Comparison of ENCODE assay signal across 1 cellular context in genomic region chr16:25031441-25032307, GRCh38.
TF ChIP-seq lines count a peak whose summit lies in the region.

No MANE protein-coding gene starts in this region.

TF ChIP-seq in HepG2, 621 proteins besides CTCF, POLR2A, EP300 and RAD21 (continued from another document and continues in another):
- TF ChIP-seq ZNF512 (CRISPR knock-in tag; IDR thresholded peaks at IDR 0.05), result peak; percentile 71; the same call in 1 of the 2 replicates
- TF ChIP-seq AKNA (CRISPR knock-in tag; IDR thresholded peaks at IDR 0.05; ENCODE audit: borderline replicate concordance), result no peak
- no peak for TF ChIP-seq NONO (IDR thresholded peaks at IDR 0.05)
- TF ChIP-seq NONO (CRISPR knock-in tag; conservative IDR thresholded peaks at IDR 0.05), result peak; percentile 71
- TF ChIP-seq MLX (CRISPR knock-in tag; IDR thresholded peaks at IDR 0.05), result no peak; the same call in 1 of the 2 replicates
- no peak for TF ChIP-seq ZNF816 (CRISPR knock-in tag; IDR thresholded peaks at IDR 0.05; ENCODE audit: borderline replicate concordance)
- no peak for TF ChIP-seq TMF1 (CRISPR knock-in tag; IDR thresholded peaks at IDR 0.05; ENCODE audit: low read depth)
- TF ChIP-seq KLF12 (CRISPR knock-in tag; IDR thresholded peaks at IDR 0.05; ENCODE audit: borderline replicate concordance), result no peak
- TF ChIP-seq HDAC6 (IDR thresholded peaks at IDR 0.05; ENCODE audit: low read depth, low read length), result no peak
- TF ChIP-seq GPN1 (CRISPR knock-in tag; IDR thresholded peaks at IDR 0.05; ENCODE audit: borderline replicate concordance), result no peak
- TF ChIP-seq ZSCAN21 (CRISPR knock-in tag; IDR thresholded peaks at IDR 0.05; ENCODE audit: borderline replicate concordance), result no peak
- no peak; the same call in 1 of the 2 replicates for TF ChIP-seq MXD1 (CRISPR knock-in tag; IDR thresholded peaks at IDR 0.05)
- TF ChIP-seq ZNF274 (CRISPR knock-in tag; IDR thresholded peaks at IDR 0.05), result peak; percentile 77
- TF ChIP-seq CBFB (CRISPR knock-in tag; IDR thresholded peaks at IDR 0.05), result no peak
- no peak for TF ChIP-seq ZNF644 (CRISPR knock-in tag; IDR thresholded peaks at IDR 0.05; ENCODE audit: low read depth)
- TF ChIP-seq SOX6 (IDR thresholded peaks at IDR 0.05), result no peak
- peak; percentile 12 for TF ChIP-seq SOX6 (CRISPR knock-in tag; IDR thresholded peaks at IDR 0.05)
- TF ChIP-seq MAF1 (CRISPR knock-in tag; IDR thresholded peaks at IDR 0.05; ENCODE audit: borderline replicate concordance), result no peak
- TF ChIP-seq ZNF136 (CRISPR knock-in tag; IDR thresholded peaks at IDR 0.05; ENCODE audit: low read depth), result peak; percentile 94; the same call in 1 of the 2 replicates
- TF ChIP-seq PBX2 (CRISPR knock-in tag; IDR thresholded peaks at IDR 0.05), result no peak
- peak; percentile 52; the same call in 1 of the 2 replicates for TF ChIP-seq TSC22D2 (CRISPR knock-in tag; IDR thresholded peaks at IDR 0.05; ENCODE audit: borderline replicate concordance)
- peak; percentile 71 for TF ChIP-seq HNF1B (CRISPR knock-in tag; IDR thresholded peaks at IDR 0.05)
- no peak for TF ChIP-seq ZFP82 (CRISPR knock-in tag; IDR thresholded peaks at IDR 0.05; ENCODE audit: borderline replicate concordance)
- no peak for TF ChIP-seq ZNF841 (CRISPR knock-in tag; IDR thresholded peaks at IDR 0.05; ENCODE audit: borderline replicate concordance)
- no peak for TF ChIP-seq E2F5 (CRISPR knock-in tag; conservative IDR thresholded peaks at IDR 0.05)
- TF ChIP-seq MYC (CRISPR knock-in tag; IDR thresholded peaks at IDR 0.05; ENCODE audit: borderline replicate concordance), result peak; percentile 56; the same call in 1 of the 2 replicates
- no peak for TF ChIP-seq CHD2 (IDR thresholded peaks at IDR 0.05; ENCODE audit: low read depth, low read length)
- TF ChIP-seq CCDC6 (CRISPR knock-in tag; IDR thresholded peaks at IDR 0.05), result peak; percentile 61; the same call in 1 of the 2 replicates
- TF ChIP-seq ZNF619 (CRISPR knock-in tag; IDR thresholded peaks at IDR 0.05), result peak; percentile 81; the same call in 1 of the 2 replicates
- TF ChIP-seq BRF2 (CRISPR knock-in tag; IDR thresholded peaks at IDR 0.05), result no peak
- no peak; the same call in 1 of the 2 replicates for TF ChIP-seq DMAP1 (CRISPR knock-in tag; IDR thresholded peaks at IDR 0.05)
- 0 out of 2 replicates have a peak, but pooled peaks have one; percentile 49 for TF ChIP-seq ARNTL (CRISPR knock-in tag; IDR thresholded peaks at IDR 0.05)
- TF ChIP-seq ZFP62 (CRISPR knock-in tag; IDR thresholded peaks at IDR 0.05), result no peak
- TF ChIP-seq ZNF562 (CRISPR knock-in tag; IDR thresholded peaks at IDR 0.05; ENCODE audit: borderline replicate concordance), result no peak
- TF ChIP-seq ZNF800 (CRISPR knock-in tag; IDR thresholded peaks at IDR 0.05), result no peak; the same call in 1 of the 2 replicates
- peak; percentile 91 for TF ChIP-seq CREM (IDR thresholded peaks at IDR 0.05)
- TF ChIP-seq CREM (CRISPR knock-in tag; IDR thresholded peaks at IDR 0.05), result no peak
- TF ChIP-seq CEBPZ (IDR thresholded peaks at IDR 0.05; ENCODE audit: low read length), result no peak
- no peak for TF ChIP-seq ZNF329 (CRISPR knock-in tag; IDR thresholded peaks at IDR 0.05; ENCODE audit: low read depth)
- peak; percentile 86 for TF ChIP-seq BCL3 (CRISPR knock-in tag; IDR thresholded peaks at IDR 0.05)
- TF ChIP-seq ZNF337 (CRISPR knock-in tag; IDR thresholded peaks at IDR 0.05; ENCODE audit: borderline replicate concordance, low read depth), result peak; percentile 81; the same call in 1 of the 2 replicates
- TF ChIP-seq AGO2 (optimal IDR thresholded peaks at IDR 0.05; ENCODE audit: low read depth, low read length), result peak; percentile 30
- TF ChIP-seq KDM1A (CRISPR knock-in tag; IDR thresholded peaks at IDR 0.05), result 0 out of 2 replicates have a peak, but pooled peaks have one; percentile 18
- TF ChIP-seq ZNF335 (CRISPR knock-in tag; IDR thresholded peaks at IDR 0.05), result peak; percentile 63; the same call in 1 of the 2 replicates
- TF ChIP-seq ZBTB20 (CRISPR knock-in tag; IDR thresholded peaks at IDR 0.05; ENCODE audit: borderline replicate concordance, low read depth), result no peak
